Comparison of ENCODE assay signal across 15 cellular contexts in genomic region chr5:28648108-28648507, GRCh38.
DNase-seq lines count a peak whose midpoint lies in the region; ATAC-seq and TF ChIP-seq lines count a peak whose summit lies in the region.
"Had no signal": no experiment of that assay in that cellular context is flagged by ENCODE, and none has a peak within 500 bp of the region (broad histone marks: within the 10 kb centered on the region; RNA-seq: fewer than 3 reads in every experiment).

No MANE protein-coding gene starts in this region.

- H3K4me3 ChIP-seq in GM23338 (no peak overlapping the region), MM.1S (ENCODE audit: low read length) (no peak overlapping the region)
- H3K4me3 ChIP-seq: K562, psoas muscle had no signal

- H2AFZ ChIP-seq in GM23338 (no peak overlapping the region), MM.1S (ENCODE audit: low read length) (no peak overlapping the region)

- no peaks in the 10 kb centered on the region for H3K9me3 ChIP-seq in MM.1S (replicated peaks; ENCODE audit: insufficient read depth, low read length)
- H3K9me3 ChIP-seq: psoas muscle had no signal

- H3K9me2 ChIP-seq in GM23338 (ENCODE audit: insufficient read depth), result no peaks in the 10 kb centered on the region
- no peaks in the 10 kb centered on the region for H3K9me2 ChIP-seq in MM.1S (replicated peaks; ENCODE audit: insufficient read depth, low read length)

- no peaks in the 10 kb centered on the region for H3K4me1 Mint-ChIP-seq in GM23338
- H3K4me1 Mint-ChIP-seq: activated B cell treated with CpG ODN at 0.5 μM for 24 hours had no signal

- no peaks in the 10 kb centered on the region for H3K36me3 Mint-ChIP-seq in GM23338 (ENCODE audit: low read depth)

- H3K27ac ChIP-seq in GM23338 (ENCODE audit: low read depth) (no peak overlapping the region), MM.1S (ENCODE audit: low read length) (no peak overlapping the region)
- H3K27ac ChIP-seq: psoas muscle had no signal

- no peak overlapping the region for H3K4me3 Mint-ChIP-seq in GM23338
- H3K4me3 Mint-ChIP-seq: activated B cell treated with CpG ODN at 0.5 μM for 24 hours had no signal

- H3K4me1 ChIP-seq in GM23338 (ENCODE audit: insufficient read depth) (no peaks in the 10 kb centered on the region), MM.1S (ENCODE audit: low read length) (no peaks in the 10 kb centered on the region)
- H3K4me1 ChIP-seq: psoas muscle had no signal

- no peaks in the 10 kb centered on the region for H3K79me2 ChIP-seq in GM23338 (replicated peaks; ENCODE audit: insufficient read depth)
- H3K79me2 ChIP-seq in MM.1S (ENCODE audit: low read length), result no peaks in the 10 kb centered on the region

- H3K9me3 Mint-ChIP-seq in GM23338, result no peaks in the 10 kb centered on the region

- ATAC-seq in GM23338, result peak; percentile 84
- no peak for ATAC-seq in GM18868 (IDR thresholded peaks at IDR 0.05; ENCODE audit: unreplicated experiment)
- ATAC-seq in HG02884 (IDR thresholded peaks at IDR 0.05; ENCODE audit: unreplicated experiment), result no peak
- no peak for ATAC-seq in HG03439 (IDR thresholded peaks at IDR 0.05; ENCODE audit: unreplicated experiment)
- ATAC-seq: K562, psoas muscle had no signal

- no peak overlapping the region for H3K9ac ChIP-seq in MM.1S (ENCODE audit: low read length)

- H4K20me1 ChIP-seq in GM23338 (replicated peaks; ENCODE audit: insufficient read depth) (no peaks in the 10 kb centered on the region), MM.1S (ENCODE audit: insufficient read depth, low read length) (no peaks in the 10 kb centered on the region)

- H3K36me3 ChIP-seq in GM23338 (ENCODE audit: insufficient read depth), result no peaks in the 10 kb centered on the region
- H3K36me3 ChIP-seq in MM.1S (replicated peaks; ENCODE audit: insufficient read depth, low read length), result no peaks in the 10 kb centered on the region

- H3K27me3 Mint-ChIP-seq in GM23338 (ENCODE audit: insufficient read depth, low read depth, poor library complexity), result no peaks in the 10 kb centered on the region
- H3K27me3 Mint-ChIP-seq: activated B cell treated with CpG ODN at 0.5 μM for 24 hours had no signal

- H3K4me2 ChIP-seq in GM23338, result no peak overlapping the region
- H3K4me2 ChIP-seq in MM.1S (ENCODE audit: low read depth, low read length), result no peak overlapping the region

- TF ChIP-seq CTCF in GM23338 (conservative IDR thresholded peaks at IDR 0.05; ENCODE audit: low read depth in 2 of 2) (peak in 1 of 2 experiments; percentile 45; a peak in 2 of 4 replicates), MM.1S (IDR thresholded peaks at IDR 0.05; ENCODE audit: low read length) (no peak)

- no peak overlapping the region for H3K27ac Mint-ChIP-seq in GM23338
- H3K27ac Mint-ChIP-seq: activated B cell treated with CpG ODN at 0.5 μM for 24 hours had no signal

- H3F3A ChIP-seq in GM23338 (replicated peaks; ENCODE audit: low read depth) (no peaks in the 10 kb centered on the region), MM.1S (ENCODE audit: insufficient read depth, low read length) (no peaks in the 10 kb centered on the region)

- DNase-seq in GM23338 (ENCODE audit: low spot score) (peak; percentile 72), MM.1S (peak; percentile 27), amniotic epithelial cell (ENCODE audit: low read depth) (peak; percentile 11), kidney tubule cell (ENCODE audit: low spot score) (peak; percentile 49), islet precursor cell (no peak)
- DNase-seq: activated B cell treated with CpG ODN at 0.5 μM for 24 hours, activated T-cell treated with anti-CD3 and anti-CD28 coated beads for 4 hours, hippocampal formation, NCI-H2081, psoas muscle, Right ventricle myocardium superior had no signal

- H3K27me3 ChIP-seq in GM23338 (ENCODE audit: insufficient read depth) (no peaks in the 10 kb centered on the region), MM.1S (replicated peaks; ENCODE audit: insufficient read depth, low read length) (no peaks in the 10 kb centered on the region)

TF ChIP-seq in GM23338, 12 proteins besides CTCF, POLR2A, EP300 and RAD21 (continues in another document):
- no peak for TF ChIP-seq ZNF114 (CRISPR knock-in tag; IDR thresholded peaks at IDR 0.05)
- no peak for TF ChIP-seq CREB1 (CRISPR knock-in tag; IDR thresholded peaks at IDR 0.05; ENCODE audit: low read depth)
- no peak for TF ChIP-seq STAT1 (IDR thresholded peaks at IDR 0.05; ENCODE audit: unreplicated experiment)
- no peak for TF ChIP-seq EZH2 (IDR thresholded peaks at IDR 0.05; ENCODE audit: low read depth, unreplicated experiment)
- TF ChIP-seq ETS1 (IDR thresholded peaks at IDR 0.05), result no peak
- TF ChIP-seq JUNB (IDR thresholded peaks at IDR 0.05; ENCODE audit: unreplicated experiment), result no peak
- TF ChIP-seq ZNF462 (CRISPR knock-in tag; IDR thresholded peaks at IDR 0.05), result no peak
- no peak for TF ChIP-seq EZH2phosphoT487 (IDR thresholded peaks at IDR 0.05; ENCODE audit: unreplicated experiment)
- TF ChIP-seq ZNF331 (CRISPR knock-in tag; IDR thresholded peaks at IDR 0.05; ENCODE audit: low read depth), result no peak
